ENCODE assay signal across 1 cellular context in genomic region chr11:72684236-72684912, GRCh38.
TF ChIP-seq lines count a peak whose summit lies in the region.

No MANE protein-coding gene starts in this region.

TF ChIP-seq in HepG2, 621 proteins besides CTCF, POLR2A, EP300 and RAD21 (continued from another document and continues in another):
- no peak for TF ChIP-seq ZBTB46 (CRISPR knock-in tag; IDR thresholded peaks at IDR 0.05; ENCODE audit: borderline replicate concordance)
- no peak for TF ChIP-seq PHF21A (CRISPR knock-in tag; IDR thresholded peaks at IDR 0.05)
- TF ChIP-seq IKZF4 (CRISPR knock-in tag; IDR thresholded peaks at IDR 0.05; ENCODE audit: borderline replicate concordance, low read depth, not compliant biosample characterization): no peak
- TF ChIP-seq CCAR2 (optimal IDR thresholded peaks at IDR 0.05; ENCODE audit: low read depth, low read length): no peak
- no peak for TF ChIP-seq MLLT10 (CRISPR knock-in tag; IDR thresholded peaks at IDR 0.05)
- peak; percentile 27 for TF ChIP-seq HNRNPLL (IDR thresholded peaks at IDR 0.05; ENCODE audit: low read depth, low read length, poor library complexity, severe bottlenecking)
- no peak for TF ChIP-seq ZZZ3 (CRISPR knock-in tag; IDR thresholded peaks at IDR 0.05; ENCODE audit: borderline replicate concordance)
- TF ChIP-seq MEIS2 (CRISPR knock-in tag; IDR thresholded peaks at IDR 0.05): 0 out of 2 replicates have a peak, but pooled peaks have one; percentile 17
- TF ChIP-seq ZBTB4 (CRISPR knock-in tag; IDR thresholded peaks at IDR 0.05; ENCODE audit: borderline replicate concordance): no peak
- no peak for TF ChIP-seq ETV6 (CRISPR knock-in tag; conservative IDR thresholded peaks at IDR 0.05)
- no peak for TF ChIP-seq ZBTB3 (CRISPR knock-in tag; IDR thresholded peaks at IDR 0.05; ENCODE audit: borderline replicate concordance, low read depth)
- TF ChIP-seq ZNF496 (CRISPR knock-in tag; IDR thresholded peaks at IDR 0.05; ENCODE audit: insufficient replicate concordance): no peak
- no peak for TF ChIP-seq MXI1 (IDR thresholded peaks at IDR 0.05; ENCODE audit: borderline replicate concordance, low read depth, low read length)
- TF ChIP-seq ZNF230 (CRISPR knock-in tag; IDR thresholded peaks at IDR 0.05): no peak
- no peak for TF ChIP-seq ZFP37 (CRISPR knock-in tag; IDR thresholded peaks at IDR 0.05; ENCODE audit: borderline replicate concordance)
- TF ChIP-seq ZSCAN5A (CRISPR knock-in tag; IDR thresholded peaks at IDR 0.05; ENCODE audit: borderline replicate concordance): no peak
- TF ChIP-seq MNT (IDR thresholded peaks at IDR 0.05): no peak
- TF ChIP-seq ZBTB7B (CRISPR knock-in tag; IDR thresholded peaks at IDR 0.05): no peak
- 0 out of 2 replicates have a peak, but pooled peaks have one; percentile 11 for TF ChIP-seq SALL1 (CRISPR knock-in tag; IDR thresholded peaks at IDR 0.05)
- 0 out of 2 replicates have a peak, but pooled peaks have one; percentile 14 for TF ChIP-seq MAF1 (CRISPR knock-in tag; IDR thresholded peaks at IDR 0.05; ENCODE audit: borderline replicate concordance)
- TF ChIP-seq SIN3A (IDR thresholded peaks at IDR 0.05; ENCODE audit: borderline replicate concordance, low read depth, low read length): no peak
- no peak for TF ChIP-seq FUBP1 (CRISPR knock-in tag; IDR thresholded peaks at IDR 0.05; ENCODE audit: borderline replicate concordance)
- TF ChIP-seq ZNF138 (CRISPR knock-in tag; IDR thresholded peaks at IDR 0.05; ENCODE audit: low read depth): no peak
- no peak for TF ChIP-seq YEATS4 (CRISPR knock-in tag; IDR thresholded peaks at IDR 0.05; ENCODE audit: borderline replicate concordance)
- TF ChIP-seq TBX2 (CRISPR knock-in tag; IDR thresholded peaks at IDR 0.05; ENCODE audit: borderline replicate concordance): no peak
- TF ChIP-seq ZNF609 (CRISPR knock-in tag; IDR thresholded peaks at IDR 0.05; ENCODE audit: borderline replicate concordance): no peak
- no peak for TF ChIP-seq ZNF263 (CRISPR knock-in tag; IDR thresholded peaks at IDR 0.05)
- TF ChIP-seq ZNF746 (CRISPR knock-in tag; IDR thresholded peaks at IDR 0.05): no peak
- no peak for TF ChIP-seq FIP1L1 (IDR thresholded peaks at IDR 0.05; ENCODE audit: borderline replicate concordance, insufficient read depth, low read depth, low read length)
- no peak for TF ChIP-seq HNF4G (IDR thresholded peaks at IDR 0.05; ENCODE audit: borderline replicate concordance, low read depth, low read length)
- no peak for TF ChIP-seq HNF4G (CRISPR knock-in tag; IDR thresholded peaks at IDR 0.05; ENCODE audit: borderline replicate concordance, low read depth)
- no peak for TF ChIP-seq ELF4 (CRISPR knock-in tag; IDR thresholded peaks at IDR 0.05; ENCODE audit: borderline replicate concordance)
- TF ChIP-seq DZIP1 (CRISPR knock-in tag; IDR thresholded peaks at IDR 0.05): no peak
- TF ChIP-seq IKZF1 (IDR thresholded peaks at IDR 0.05): no peak
- no peak for TF ChIP-seq ZKSCAN5 (CRISPR knock-in tag; IDR thresholded peaks at IDR 0.05)
- no peak for TF ChIP-seq MAFK (conservative IDR thresholded peaks at IDR 0.05 in 1 of 2, IDR thresholded peaks at IDR 0.05 in 1 of 2; ENCODE audit: low read length in 2 of 2)
- TF ChIP-seq NCOA2 (CRISPR knock-in tag; IDR thresholded peaks at IDR 0.05): no peak
- no peak for TF ChIP-seq ZGPAT (CRISPR knock-in tag; IDR thresholded peaks at IDR 0.05)
- no peak for TF ChIP-seq NR2F6 (IDR thresholded peaks at IDR 0.05)
- no peak for TF ChIP-seq NR2F6 (CRISPR knock-in tag; IDR thresholded peaks at IDR 0.05)
- no peak for TF ChIP-seq TARDBP (CRISPR knock-in tag; IDR thresholded peaks at IDR 0.05)
- no peak for TF ChIP-seq E2F2 (CRISPR knock-in tag; IDR thresholded peaks at IDR 0.05; ENCODE audit: borderline replicate concordance)
- TF ChIP-seq CBFB (CRISPR knock-in tag; IDR thresholded peaks at IDR 0.05): no peak
- TF ChIP-seq DR1 (CRISPR knock-in tag; IDR thresholded peaks at IDR 0.05): no peak
